9 cellular contexts compared by ENCODE assay signal in the genomic region with DNA sequence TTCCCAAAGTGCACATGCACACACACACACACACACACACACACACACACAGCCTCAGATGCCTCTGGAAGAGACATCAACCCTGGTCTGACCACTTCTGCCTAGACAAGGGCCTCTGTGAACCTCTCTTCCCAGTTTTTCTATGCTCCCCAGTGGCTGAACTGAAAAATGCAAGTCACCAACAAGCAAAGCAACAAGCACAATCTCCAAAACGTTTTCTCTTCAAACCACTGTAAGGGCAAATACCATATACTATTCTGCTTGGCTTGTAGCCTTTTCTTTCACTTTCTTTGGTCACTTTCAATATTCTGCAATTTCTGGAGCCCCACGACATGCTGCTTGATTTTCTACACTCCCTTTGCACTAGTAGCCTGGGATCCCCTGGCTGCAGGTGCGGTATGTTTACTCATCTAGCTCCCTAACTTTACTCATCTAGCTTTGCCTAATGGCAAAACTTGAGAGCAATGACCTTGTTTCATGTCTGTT.
A peak's percentile ranks its signal among the peaks of the same experiment; 100 is the strongest.
DNase-seq lines count a peak whose midpoint lies in the region; ATAC-seq and TF ChIP-seq lines count a peak whose summit lies in the region.
"Had no signal": no experiment of that assay in that cellular context is flagged by ENCODE, and none has a peak within 500 bp of the region (broad histone marks: within the 10 kb centered on the region; RNA-seq: fewer than 3 reads in every experiment).

No MANE protein-coding gene starts in this region.

- H3K4me3 Mint-ChIP-seq in stimulated activated effector memory CD8-positive, alpha-beta T cell treated with anti-CD3 and anti-CD28 coated beads, Interleukin-12 subunit alpha, Interleukin-12 subunit beta, amount 100 ng/mL, for 72 hours, result no peak overlapping the region
- H3K4me3 Mint-ChIP-seq: IgD-negative memory B cell had no signal

- H3K4me3 ChIP-seq in rectal smooth muscle tissue (ENCODE audit: low read length), result no peak overlapping the region

- no peaks in the 10 kb centered on the region for H3K36me3 ChIP-seq in rectal smooth muscle tissue (ENCODE audit: control insufficient read depth, insufficient read depth, low read length)

- no peak overlapping the region for H3K27ac Mint-ChIP-seq in stimulated activated effector memory CD8-positive, alpha-beta T cell treated with anti-CD3 and anti-CD28 coated beads, Interleukin-12 subunit alpha, Interleukin-12 subunit beta, amount 100 ng/mL, for 72 hours

- H3K9ac ChIP-seq in rectal smooth muscle tissue (ENCODE audit: low read length), result no peak overlapping the region

- DNase-seq in OCI-M1 (lab: John Stamatoyannopoulos, UW) (peak; percentile 65), fibroblast of gingiva (ENCODE audit: low read depth) (peak; percentile 40), NCI-H2029 treated with DMSO at 0.1 percent for 48 hours (lab: John Stamatoyannopoulos, UW) (no peak)
- no peak for DNase-seq in stimulated activated effector memory CD8-positive, alpha-beta T cell treated with anti-CD3 and anti-CD28 coated beads, Interleukin-12 subunit alpha, Interleukin-12 subunit beta, amount 100 ng/mL, for 72 hours (ENCODE audit: low spot score in 2 of 2)

- H3K4me1 ChIP-seq in rectal smooth muscle tissue (ENCODE audit: control insufficient read depth, insufficient read depth, low read length), result peaks cover 15% of the 10 kb centered on the region

- H3K9me3 Mint-ChIP-seq in stimulated activated effector memory CD8-positive, alpha-beta T cell treated with anti-CD3 and anti-CD28 coated beads, Interleukin-12 subunit alpha, Interleukin-12 subunit beta, amount 100 ng/mL, for 72 hours, result peaks cover 4% of the 10 kb centered on the region

- H3K27ac ChIP-seq in C4-2B (no peak overlapping the region), rectal smooth muscle tissue (ENCODE audit: low read depth, low read length) (peak overlapping the region; percentile 40)

- ATAC-seq in GM18870 (IDR thresholded peaks at IDR 0.05; ENCODE audit: unreplicated experiment) (peak; percentile 61), HG03045 (IDR thresholded peaks at IDR 0.05; ENCODE audit: unreplicated experiment) (peak; percentile 70)
- no peak for ATAC-seq in stimulated activated effector memory CD8-positive, alpha-beta T cell treated with anti-CD3 and anti-CD28 coated beads, Interleukin-12 subunit alpha, Interleukin-12 subunit beta, amount 100 ng/mL, for 72 hours

- no peaks in the 10 kb centered on the region for H3K4me1 Mint-ChIP-seq in stimulated activated effector memory CD8-positive, alpha-beta T cell treated with anti-CD3 and anti-CD28 coated beads, Interleukin-12 subunit alpha, Interleukin-12 subunit beta, amount 100 ng/mL, for 72 hours
- H3K4me1 Mint-ChIP-seq: IgD-negative memory B cell had no signal

- TF ChIP-seq CTCF in C4-2B (conservative IDR thresholded peaks at IDR 0.05), result peak; percentile 54

- no peaks in the 10 kb centered on the region for H3K36me3 Mint-ChIP-seq in stimulated activated effector memory CD8-positive, alpha-beta T cell treated with anti-CD3 and anti-CD28 coated beads, Interleukin-12 subunit alpha, Interleukin-12 subunit beta, amount 100 ng/mL, for 72 hours
- H3K36me3 Mint-ChIP-seq: IgD-negative memory B cell had no signal

- no peaks in the 10 kb centered on the region for H3K27me3 ChIP-seq in rectal smooth muscle tissue (ENCODE audit: control insufficient read depth, insufficient read depth, low read length)

Comparison
In these comparisons a context has a peak if more than half of its experiments do, and no peak if none do; other contexts are left out.
1. DNase-seq: peak in OCI-M1 (single experiment) and fibroblast of gingiva (single experiment); none in NCI-H2029 treated with DMSO at 0.1 percent for 48 hours (single experiment) and stimulated activated effector memory CD8-positive, alpha-beta T cell treated with anti-CD3 and anti-CD28 coated beads, Interleukin-12 subunit alpha, Interleukin-12 subunit beta, amount 100 ng/mL, for 72 hours (0 of 2).